ENCODE assay signal across 27 cellular contexts in genomic region chr19:41771410-41771809, GRCh38. TPM values are rescaled to one million over a fixed set of nuclear protein-coding genes. Genes with fewer than 3 reads are reported as not detected.
"Had no signal": no experiment of that assay in that cellular context is flagged by ENCODE, and none has a peak within 500 bp of the region (broad histone marks: within the 10 kb centered on the region; RNA-seq: fewer than 3 reads in every experiment).

No MANE protein-coding gene starts in this region.

- H3K4me1 ChIP-seq: gastrocnemius medialis, psoas muscle, right lobe of liver, testis, tibial nerve, vagina had no signal

- H3K27ac Mint-ChIP-seq: naive thymus-derived CD8-positive, alpha-beta T cell; stimulated activated naive B cell treated with anti-CD40 and anti-IgM and Interleukin-4, amounts not matched to agents 10 μg/mL and 1 μg/mL and 100 μg/mL, for 72 hours; stimulated activated naive CD8-positive, alpha-beta T cell treated with anti-CD3 and anti-CD28 coated beads, Interleukin-15, amount 100 ng/mL, for 72 hours had no signal

- H3K4me1 Mint-ChIP-seq: stimulated activated naive B cell treated with anti-CD40 and anti-IgM and Interleukin-4, amounts not matched to agents 10 μg/mL and 1 μg/mL and 100 μg/mL, for 72 hours had no signal

- H3K4me3 Mint-ChIP-seq: stimulated activated naive B cell treated with anti-CD40 and anti-IgM and Interleukin-4, amounts not matched to agents 10 μg/mL and 1 μg/mL and 100 μg/mL, for 72 hours; stimulated activated naive CD8-positive, alpha-beta T cell treated with anti-CD3 and anti-CD28 coated beads, Interleukin-15, amount 100 ng/mL, for 72 hours had no signal

- H3K27me3 ChIP-seq: gastrocnemius medialis, hepatocyte, neutrophil, right lobe of liver, testis, tibial nerve, upper lobe of right lung, vagina had no signal

- H3K9me3 Mint-ChIP-seq: naive thymus-derived CD8-positive, alpha-beta T cell; stimulated activated naive B cell treated with anti-CD40 and anti-IgM and Interleukin-4, amounts not matched to agents 10 μg/mL and 1 μg/mL and 100 μg/mL, for 72 hours; stimulated activated naive CD8-positive, alpha-beta T cell treated with anti-CD3 and anti-CD28 coated beads, Interleukin-15, amount 100 ng/mL, for 72 hours had no signal

- H3K27ac ChIP-seq: gastrocnemius medialis, hepatocyte, neutrophil, psoas muscle, right lobe of liver, spleen, testis, tibial nerve, upper lobe of right lung, vagina had no signal

- ATAC-seq: gastrocnemius medialis; left colon; mucosa of descending colon; naive thymus-derived CD8-positive, alpha-beta T cell; psoas muscle; right lobe of liver; stimulated activated naive CD8-positive, alpha-beta T cell treated with anti-CD3 and anti-CD28 coated beads, Interleukin-15, amount 100 ng/mL, for 72 hours; upper lobe of right lung had no signal

- DNase-seq: effector memory CD4-positive, alpha-beta T cell; gastrocnemius medialis; left colon; mammary epithelial cell; mucosa of descending colon; naive thymus-derived CD8-positive, alpha-beta T cell; psoas muscle; retina; right lobe of liver; spleen; stimulated activated CD4-positive, alpha-beta T cell treated with anti-CD3 and anti-CD28 coated beads, Interleukin-15, amount 100 ng/mL, for 24 hours; stimulated activated CD4-positive, alpha-beta T cell treated with anti-CD3 and anti-CD28 coated beads, Interleukin-1b, Interleukin-23, amount 100 ng/mL, for 48 hours; stimulated activated CD4-positive, alpha-beta T cell treated with anti-CD3 and anti-CD28 coated beads, Interleukin-4, amount 100 ng/mL, for 24 hours; stimulated activated naive B cell treated with anti-CD40 and anti-IgM and Interleukin-4, amounts not matched to agents 10 μg/mL and 1 μg/mL and 100 μg/mL, for 72 hours; stimulated activated naive CD8-positive, alpha-beta T cell treated with anti-CD3 and anti-CD28 coated beads, Interleukin-15, amount 100 ng/mL, for 72 hours; testis; upper lobe of right lung had no signal

- H3K4me3 ChIP-seq: gastrocnemius medialis, hepatocyte, mucosa of descending colon, psoas muscle, right lobe of liver, spleen, testis, tibial nerve, upper lobe of right lung, vagina had no signal

- H3K36me3 Mint-ChIP-seq: stimulated activated naive B cell treated with anti-CD40 and anti-IgM and Interleukin-4, amounts not matched to agents 10 μg/mL and 1 μg/mL and 100 μg/mL, for 72 hours had no signal

RNA-seq across cellular contexts. Expression of gene CEACAM6, which starts 16.1 kb away (rescaled TPM):
- total RNA-seq: fibroblast of lung; naive thymus-derived CD8-positive, alpha-beta T cell; osteoblast; subcutaneous adipose tissue; tibial nerve had no signal
- polyA plus RNA-seq: fibroblast of lung; naive thymus-derived CD8-positive, alpha-beta T cell; neural cell had no signal

RNA-seq across cellular contexts. Expression of gene CEACAM3, which starts 25.0 kb away (rescaled TPM):
- total RNA-seq: epithelial cell of proximal tubule; fibroblast of lung; gastrocnemius medialis; hepatocyte; kidney epithelial cell; mammary epithelial cell; naive thymus-derived CD8-positive, alpha-beta T cell; osteoblast; testis; vagina had no signal
- polyA plus RNA-seq: fibroblast of lung; hepatocyte; mammary epithelial cell; naive thymus-derived CD8-positive, alpha-beta T cell; neural cell had no signal
